ENCODE assay signal across 10 cellular contexts in genomic region chr20:3752386-3752759, GRCh38. TPM values are rescaled to one million over a fixed set of nuclear protein-coding genes. Genes with fewer than 3 reads are reported as not detected.
DNase-seq lines count a peak whose midpoint lies in the region; ATAC-seq, FAIRE-seq and TF ChIP-seq lines count a peak whose summit lies in the region.
"Had no signal": no experiment of that assay in that cellular context is flagged by ENCODE, and none has a peak within 500 bp of the region (broad histone marks: within the 10 kb centered on the region; RNA-seq: fewer than 3 reads in every experiment).

No MANE protein-coding gene starts in this region.

- 41 to 48% (median 42%) methylated on average over 13 of the region's 13 CpGs for WGBS in psoas muscle, 3 donors

- no peak overlapping the region for H3K27ac ChIP-seq in CD8-positive, alpha-beta memory T cell (ENCODE audit: low read depth, low read length)
- H3K27ac ChIP-seq in right atrium auricular region (peak overlapping the region in 1 of 2 donors; percentile 25), psoas muscle (no peak overlapping the region), WERI-Rb-1 (no peak overlapping the region)

- CTCF ChIA-PET in CD8-positive, alpha-beta memory T cell (lab: Charles Lee): interaction anchor here (0.7 to 2.2 kb wide), 12 partner anchors 8 to 341 kb away, joined by 3 to 14 read pairs (median 4); partner anchors contain the start of genes ADISSP and CENPB
- CTCF ChIA-PET in activated CD4-positive, alpha-beta memory T cell treated with anti-CD3 and anti-CD28 coated beads, Interleukin-2, amount 10 ng/mL, durations not matched to agents 7 days and 5 days (lab: Charles Lee): interaction anchor here (0.7 to 6.3 kb wide), 13 partner anchors 9 to 333 kb away, joined by 3 to 43 read pairs (median 5); partner anchors contain the start of gene ADISSP

- DNase-seq in CD8-positive, alpha-beta memory T cell: no peak
- no peak for DNase-seq in activated CD4-positive, alpha-beta memory T cell treated with anti-CD3 and anti-CD28 coated beads, Interleukin-2, amount 10 ng/mL, durations not matched to agents 7 days and 5 days
- DNase-seq in right atrium auricular region (ENCODE audit: low spot score) (no peak), psoas muscle (no peak), HTR-8/SVneo (ENCODE audit: insufficient read length, low spot score) (no peak), WERI-Rb-1 (no peak), dedifferentiated amniotic fluid mesenchymal stem cell (ENCODE audit: extremely low spot score) (no peak)

- peaks cover 4 to 9% of the 10 kb centered on the region in 2 donors for H3K27me3 Mint-ChIP-seq in CD8-positive, alpha-beta memory T cell
- no peaks in the 10 kb centered on the region for H3K27me3 Mint-ChIP-seq in activated CD4-positive, alpha-beta memory T cell treated with anti-CD3 and anti-CD28 coated beads, Interleukin-2, amount 10 ng/mL, durations not matched to agents 7 days and 5 days

- H3K9me3 Mint-ChIP-seq in CD8-positive, alpha-beta memory T cell: no peaks in the 10 kb centered on the region
- H3K9me3 Mint-ChIP-seq in activated CD4-positive, alpha-beta memory T cell treated with anti-CD3 and anti-CD28 coated beads, Interleukin-2, amount 10 ng/mL, durations not matched to agents 7 days and 5 days: no peaks in the 10 kb centered on the region

- peaks cover 0 to 14% (median 3%) of the 10 kb centered on the region in 3 donors for H3K36me3 Mint-ChIP-seq in CD8-positive, alpha-beta memory T cell
- no peaks in the 10 kb centered on the region for H3K36me3 Mint-ChIP-seq in activated CD4-positive, alpha-beta memory T cell treated with anti-CD3 and anti-CD28 coated beads, Interleukin-2, amount 10 ng/mL, durations not matched to agents 7 days and 5 days (ENCODE audit: low read depth)

- no peak for TF ChIP-seq CTCF in right atrium auricular region (IDR thresholded peaks at IDR 0.05)
- TF ChIP-seq CTCF in psoas muscle (IDR thresholded peaks at IDR 0.05): no peak
- TF ChIP-seq CTCF in WERI-Rb-1 (IDR thresholded peaks at IDR 0.05; ENCODE audit: low read depth, low read length): no peak

- H3K4me3 Mint-ChIP-seq in CD8-positive, alpha-beta memory T cell: peak overlapping the region in 6 of 7 donors; percentile 26 to 80 (median 65)
- peak overlapping the region; percentile 52 for H3K4me3 Mint-ChIP-seq in activated CD4-positive, alpha-beta memory T cell treated with anti-CD3 and anti-CD28 coated beads, Interleukin-2, amount 10 ng/mL, durations not matched to agents 7 days and 5 days

- ATAC-seq in psoas muscle (peak in 1 of 4 donors; percentile 2), GM21576 (IDR thresholded peaks at IDR 0.05; ENCODE audit: unreplicated experiment) (no peak)

- H3K9me3 ChIP-seq in CD8-positive, alpha-beta memory T cell (ENCODE audit: low read length): no peaks in the 10 kb centered on the region
- H3K9me3 ChIP-seq in right atrium auricular region: no peaks in the 10 kb centered on the region
- no peaks in the 10 kb centered on the region for H3K9me3 ChIP-seq in psoas muscle
- H3K9me3 ChIP-seq in WERI-Rb-1 (ENCODE audit: severe bottlenecking): no peaks in the 10 kb centered on the region
- H3K9me3 ChIP-seq: uterus had no signal

- no peaks in the 10 kb centered on the region for H3K36me3 ChIP-seq in CD8-positive, alpha-beta memory T cell (ENCODE audit: insufficient read depth, low read length)
- no peaks in the 10 kb centered on the region for H3K36me3 ChIP-seq in right atrium auricular region
- no peaks in the 10 kb centered on the region for H3K36me3 ChIP-seq in psoas muscle (ENCODE audit: insufficient read depth in 1 of 2, low read depth in 1 of 2)
- H3K36me3 ChIP-seq in WERI-Rb-1: peaks cover 15% of the 10 kb centered on the region
- H3K36me3 ChIP-seq: uterus had no signal

- peaks cover 6 to 18% (median 11%) of the 10 kb centered on the region in 3 donors for H3K4me1 Mint-ChIP-seq in CD8-positive, alpha-beta memory T cell
- peaks cover 15% of the 10 kb centered on the region for H3K4me1 Mint-ChIP-seq in activated CD4-positive, alpha-beta memory T cell treated with anti-CD3 and anti-CD28 coated beads, Interleukin-2, amount 10 ng/mL, durations not matched to agents 7 days and 5 days

- H3K4me3 ChIP-seq in CD8-positive, alpha-beta memory T cell (ENCODE audit: low read length): no peak overlapping the region
- H3K4me3 ChIP-seq in right atrium auricular region: peak overlapping the region; percentile 24 to 39
- H3K4me3 ChIP-seq in psoas muscle: peak overlapping the region; percentile 62
- no peak overlapping the region for H3K4me3 ChIP-seq in WERI-Rb-1 (ENCODE audit: low read depth, low read length)
- H3K4me3 ChIP-seq: uterus had no signal

- no peak for FAIRE-seq in HTR-8/SVneo (lab: Jason Lieb, UNC)

- POLR2A ChIA-PET in CD8-positive, alpha-beta memory T cell (lab: Charles Lee): no interaction called here
- POLR2A ChIA-PET in activated CD4-positive, alpha-beta memory T cell treated with anti-CD3 and anti-CD28 coated beads, Interleukin-2, amount 10 ng/mL, durations not matched to agents 7 days and 5 days (lab: Charles Lee): interaction anchor here (0.9 to 1.5 kb wide), 3 partner anchors 16 to 103 kb away, joined by 3 to 4 read pairs (median 3); partner anchors contain the start of gene AP5S1

- no peaks in the 10 kb centered on the region for H3K4me1 ChIP-seq in CD8-positive, alpha-beta memory T cell (ENCODE audit: insufficient read depth, low read length)
- H3K4me1 ChIP-seq in right atrium auricular region (peaks cover 0 to 29% of the 10 kb centered on the region in 2 donors), psoas muscle (no peaks in the 10 kb centered on the region)
- H3K4me1 ChIP-seq: uterus had no signal

- H3K27me3 ChIP-seq in CD8-positive, alpha-beta memory T cell (ENCODE audit: insufficient read depth, low read length, poor library complexity, severe bottlenecking): no peaks in the 10 kb centered on the region
- no peaks in the 10 kb centered on the region for H3K27me3 ChIP-seq in right atrium auricular region
- peaks cover 0 to 35% (median 6%) of the 10 kb centered on the region in 3 donors for H3K27me3 ChIP-seq in psoas muscle (ENCODE audit: insufficient read depth in 3 of 3, low read length in 2 of 3)
- H3K27me3 ChIP-seq in WERI-Rb-1 (ENCODE audit: insufficient read depth, low read depth, severe bottlenecking): no peaks in the 10 kb centered on the region
- H3K27me3 ChIP-seq: uterus had no signal

- peak overlapping the region in 3 of 8 donors; percentile 74 to 88 (median 78) for H3K27ac Mint-ChIP-seq in CD8-positive, alpha-beta memory T cell
- H3K27ac Mint-ChIP-seq in activated CD4-positive, alpha-beta memory T cell treated with anti-CD3 and anti-CD28 coated beads, Interleukin-2, amount 10 ng/mL, durations not matched to agents 7 days and 5 days: no peak overlapping the region

- intact Hi-C loops in psoas muscle (cut with DNase I): loop anchor here in 1 of 2 donors (5.0 kb wide), 1 partner anchor 35 kb away; no protein-coding TSS in a partner anchor

RNA-seq across cellular contexts. Expression of gene ADISSP, which starts 15.2 kb away (rescaled TPM):
- total RNA-seq in CD8-positive, alpha-beta memory T cell: 10 to 100 TPM; 72.7 to 74.9 TPM
- 27.0 TPM for polyA plus RNA-seq in CD8-positive, alpha-beta memory T cell
- total RNA-seq in activated CD4-positive, alpha-beta memory T cell treated with anti-CD3 and anti-CD28 coated beads, Interleukin-2, amount 10 ng/mL, durations not matched to agents 7 days and 5 days: 10 to 100 TPM; 20.7 to 23.4 TPM
- total RNA-seq in right atrium auricular region (10 to 100 TPM; 10.8 to 11.2 TPM), psoas muscle (10 to 100 TPM; 11.9 to 16.0 (median 13.4) TPM)
- 10 to 100 TPM; 10.7 to 24.7 (median 15.4) TPM for polyA plus RNA-seq in psoas muscle

RNA-seq across cellular contexts. Expression of gene HSPA12B, which starts 19.9 kb away (rescaled TPM):
- not detected for total RNA-seq in CD8-positive, alpha-beta memory T cell
- polyA plus RNA-seq in CD8-positive, alpha-beta memory T cell: not detected
- total RNA-seq in activated CD4-positive, alpha-beta memory T cell treated with anti-CD3 and anti-CD28 coated beads, Interleukin-2, amount 10 ng/mL, durations not matched to agents 7 days and 5 days: under 1 TPM in 1 of 2 experiments, not detected in 1; 0.08 TPM
- total RNA-seq in right atrium auricular region: 10 to 100 TPM; 11.2 to 13.4 TPM
- 1 to 10 TPM; 5.7 to 9.7 (median 8.2) TPM for total RNA-seq in psoas muscle
- polyA plus RNA-seq in psoas muscle: 1 to 10 TPM; 4.0 to 7.6 (median 7.5) TPM

RNA-seq across cellular contexts. Expression of gene SPEF1, which starts 28.9 kb away (rescaled TPM):
- under 1 TPM; 0.13 to 0.24 TPM for total RNA-seq in CD8-positive, alpha-beta memory T cell
- not detected for polyA plus RNA-seq in CD8-positive, alpha-beta memory T cell
- not detected for total RNA-seq in activated CD4-positive, alpha-beta memory T cell treated with anti-CD3 and anti-CD28 coated beads, Interleukin-2, amount 10 ng/mL, durations not matched to agents 7 days and 5 days
- under 1 TPM in 1 of 2 donors, not detected in 1; 0.31 TPM for total RNA-seq in right atrium auricular region
- under 1 TPM in 1 of 4 donors, not detected in 3; 0.13 TPM for total RNA-seq in psoas muscle
- polyA plus RNA-seq in psoas muscle: 1 to 10 TPM in 1 of 3 donors, under 1 TPM in 2; 0.12 to 1.7 (median 0.35) TPM
- total RNA-seq: Daoy had no signal

RNA-seq across cellular contexts. Expression of gene CENPB, which starts 34.2 kb away (rescaled TPM):
- 10 to 100 TPM; 66.4 to 69.9 TPM for total RNA-seq in CD8-positive, alpha-beta memory T cell
- polyA plus RNA-seq in CD8-positive, alpha-beta memory T cell: 1.7 TPM
- 10 to 100 TPM; 67.0 to 68.0 TPM for total RNA-seq in activated CD4-positive, alpha-beta memory T cell treated with anti-CD3 and anti-CD28 coated beads, Interleukin-2, amount 10 ng/mL, durations not matched to agents 7 days and 5 days
- total RNA-seq in right atrium auricular region (10 to 100 TPM; 49.1 to 77.1 TPM), psoas muscle (100 to 1,000 TPM in 1 of 4 donors, 10 to 100 TPM in 3; 74.3 to 129 (median 97.8) TPM)
- 100 to 1,000 TPM in 2 of 3 donors, 10 to 100 TPM in 1; 84.0 to 144 (median 116) TPM for polyA plus RNA-seq in psoas muscle

RNA-seq across cellular contexts. Expression of gene SIGLEC1, which starts 40.0 kb away (rescaled TPM):
- under 1 TPM; 0.18 to 0.24 TPM for total RNA-seq in CD8-positive, alpha-beta memory T cell
- not detected for polyA plus RNA-seq in CD8-positive, alpha-beta memory T cell
- total RNA-seq in activated CD4-positive, alpha-beta memory T cell treated with anti-CD3 and anti-CD28 coated beads, Interleukin-2, amount 10 ng/mL, durations not matched to agents 7 days and 5 days: under 1 TPM in 1 of 2 experiments, not detected in 1; 0.03 TPM
- total RNA-seq in right atrium auricular region (1 to 10 TPM; 3.2 to 3.9 TPM), psoas muscle (1 to 10 TPM; 2.3 to 6.2 (median 3.5) TPM)
- 1 to 10 TPM in 2 of 3 donors, under 1 TPM in 1; 0.98 to 2.6 (median 1.3) TPM for polyA plus RNA-seq in psoas muscle
- total RNA-seq: Daoy had no signal

Comparison
In these comparisons a context has a peak if more than half of its experiments do, and no peak if none do; other contexts are left out.
1. H3K4me3 ChIP-seq: peak in right atrium auricular region (2 of 2) and psoas muscle (single experiment); none in CD8-positive, alpha-beta memory T cell (single experiment) and WERI-Rb-1 (single experiment).
2. RNA of gene HSPA12B, which starts 19.9 kb away (total RNA-seq): 11.2 to 13.4 TPM in right atrium auricular region and 5.7 to 9.7 TPM in psoas muscle; 0.08 TPM in activated CD4-positive, alpha-beta memory T cell treated with anti-CD3 and anti-CD28 coated beads, Interleukin-2, amount 10 ng/mL, durations not matched to agents 7 days and 5 days and not detected in CD8-positive, alpha-beta memory T cell; every median in the first group is over 4 times any median in the second.